Comparison of ENCODE assay signal across 1 cellular context in the genomic region with DNA sequence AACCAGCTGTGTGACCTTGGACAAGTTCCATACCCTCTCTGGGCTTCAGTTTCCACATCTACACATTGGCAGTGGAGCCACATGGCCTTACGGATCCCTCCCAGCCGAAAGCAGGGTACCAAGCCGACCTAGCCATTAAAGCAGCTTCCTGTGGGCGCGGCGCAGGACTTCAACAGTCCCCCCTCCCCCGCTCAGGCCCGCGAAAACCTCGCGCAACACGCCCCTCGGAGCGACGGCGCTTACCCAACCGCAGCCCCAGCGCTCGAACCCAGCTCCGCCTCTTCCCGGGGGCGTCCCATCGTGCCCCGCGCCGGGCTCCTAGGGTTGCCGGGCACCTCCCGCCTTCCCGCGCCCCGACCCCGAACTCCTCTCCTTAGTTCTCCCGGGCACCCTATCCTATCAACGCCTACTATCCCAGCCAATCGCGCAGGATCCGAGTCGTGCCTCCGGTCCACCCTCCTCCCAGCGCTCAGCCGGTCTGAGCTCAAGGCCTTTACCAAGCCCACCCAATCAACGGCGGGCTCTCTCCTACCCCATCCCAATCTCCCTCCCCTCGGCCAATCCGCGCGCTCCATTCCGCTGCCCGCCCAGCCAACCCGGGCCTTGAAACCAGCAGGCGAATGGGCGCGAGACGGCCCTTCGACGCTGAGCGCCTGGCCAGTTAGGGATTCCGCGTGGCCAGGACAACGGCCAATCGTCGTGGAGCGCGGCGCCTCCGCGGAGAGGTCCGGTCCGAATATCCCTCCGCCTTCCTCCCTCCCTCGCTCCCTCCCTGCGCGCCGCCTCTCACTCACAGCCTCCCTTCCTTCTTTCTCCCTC.
TF ChIP-seq lines count a peak whose summit lies in the region.

A gene (plus strand): TSS at position 767 of the 819 bp plus-strand sequence. CDS start 326 bp downstream, outside the sequence.

TF ChIP-seq in K562, 482 proteins besides CTCF, POLR2A, EP300 and RAD21 (continued from another document and continues in another):
- TF ChIP-seq, protein P1, sequence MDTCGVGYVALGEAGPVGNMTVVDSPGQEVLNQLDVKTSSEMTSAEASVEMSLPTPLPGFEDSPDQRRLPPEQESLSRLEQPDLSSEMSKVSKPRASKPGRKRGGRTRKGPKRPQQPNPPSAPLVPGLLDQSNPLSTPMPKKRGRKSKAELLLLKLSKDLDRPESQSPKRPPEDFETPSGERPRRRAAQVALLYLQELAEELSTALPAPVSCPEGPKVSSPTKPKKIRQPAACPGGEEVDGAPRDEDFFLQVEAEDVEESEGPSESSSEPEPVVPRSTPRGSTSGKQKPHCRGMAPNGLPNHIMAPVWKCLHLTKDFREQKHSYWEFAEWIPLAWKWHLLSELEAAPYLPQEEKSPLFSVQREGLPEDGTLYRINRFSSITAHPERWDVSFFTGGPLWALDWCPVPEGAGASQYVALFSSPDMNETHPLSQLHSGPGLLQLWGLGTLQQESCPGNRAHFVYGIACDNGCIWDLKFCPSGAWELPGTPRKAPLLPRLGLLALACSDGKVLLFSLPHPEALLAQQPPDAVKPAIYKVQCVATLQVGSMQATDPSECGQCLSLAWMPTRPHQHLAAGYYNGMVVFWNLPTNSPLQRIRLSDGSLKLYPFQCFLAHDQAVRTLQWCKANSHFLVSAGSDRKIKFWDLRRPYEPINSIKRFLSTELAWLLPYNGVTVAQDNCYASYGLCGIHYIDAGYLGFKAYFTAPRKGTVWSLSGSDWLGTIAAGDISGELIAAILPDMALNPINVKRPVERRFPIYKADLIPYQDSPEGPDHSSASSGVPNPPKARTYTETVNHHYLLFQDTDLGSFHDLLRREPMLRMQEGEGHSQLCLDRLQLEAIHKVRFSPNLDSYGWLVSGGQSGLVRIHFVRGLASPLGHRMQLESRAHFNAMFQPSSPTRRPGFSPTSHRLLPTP (IDR thresholded peaks at IDR 0.05; ENCODE audit: borderline replicate concordance, extremely low read depth, insufficient read length), result no peak
- TF ChIP-seq ZNF561 (CRISPR knock-in tag; conservative IDR thresholded peaks at IDR 0.05) (no peak), FIP1L1 (IDR thresholded peaks at IDR 0.05; ENCODE audit: low read depth, low read length, poor library complexity, severe bottlenecking) (peak; percentile 87), KDM2B (CRISPR knock-in tag; IDR thresholded peaks at IDR 0.05) (0 out of 2 replicates have a peak, but pooled peaks have one; percentile 22), ZBED1 (IDR thresholded peaks at IDR 0.05) (no peak), HDGF (IDR thresholded peaks at IDR 0.05) (0 out of 2 replicates have a peak, but pooled peaks have one; percentile 19), SREBF2 (CRISPR knock-in tag; IDR thresholded peaks at IDR 0.05) (no peak; the same call in 1 of the 2 replicates), ZNF311 (CRISPR knock-in tag; IDR thresholded peaks at IDR 0.05) (0 out of 2 replicates have a peak, but pooled peaks have one; percentile 57), HOXB6 (CRISPR knock-in tag; IDR thresholded peaks at IDR 0.05; ENCODE audit: borderline replicate concordance) (no peak), DNMT1 (IDR thresholded peaks at IDR 0.05) (no peak), GABPB2 (CRISPR knock-in tag; conservative IDR thresholded peaks at IDR 0.05) (0 out of 2 replicates have a peak, but pooled peaks have one; percentile 44), TCF7 (IDR thresholded peaks at IDR 0.05; ENCODE audit: borderline replicate concordance) (0 out of 2 replicates have a peak, but pooled peaks have one; percentile 38), TRIM28 (IDR thresholded peaks at IDR 0.05) (peak; percentile 81), TAL1 (IDR thresholded peaks at IDR 0.05) (no peak), KAT2B (IDR thresholded peaks at IDR 0.05; ENCODE audit: low read depth, low read length) (no peak), KLF16 (IDR thresholded peaks at IDR 0.05) (no peak; the same call in 1 of the 2 replicates), SETDB1 (IDR thresholded peaks at IDR 0.05; ENCODE audit: low read length) (no peak), TEAD1 (CRISPR knock-in tag; IDR thresholded peaks at IDR 0.05) (peak in 1 of 2 experiments; percentile 94; a peak in 2 of 4 replicates), ARHGAP35 (IDR thresholded peaks at IDR 0.05; ENCODE audit: partially characterized antibody) (no peak), ZNF354B (CRISPR knock-in tag; IDR thresholded peaks at IDR 0.05) (no peak), SRSF3 (IDR thresholded peaks at IDR 0.05; ENCODE audit: insufficient read depth, low read length) (no peak), E2F3 (CRISPR knock-in tag; IDR thresholded peaks at IDR 0.05) (peak; percentile 88), POLR2H (tag; IDR thresholded peaks at IDR 0.05; ENCODE audit: low read depth) (peak; percentile 70), ZNF668 (CRISPR knock-in tag; IDR thresholded peaks at IDR 0.05) (no peak), GTF2F1 (IDR thresholded peaks at IDR 0.05; ENCODE audit: low read depth, low read length) (peak; percentile 73; the same call in 1 of the 2 replicates)
- TF ChIP-seq, protein P2, sequence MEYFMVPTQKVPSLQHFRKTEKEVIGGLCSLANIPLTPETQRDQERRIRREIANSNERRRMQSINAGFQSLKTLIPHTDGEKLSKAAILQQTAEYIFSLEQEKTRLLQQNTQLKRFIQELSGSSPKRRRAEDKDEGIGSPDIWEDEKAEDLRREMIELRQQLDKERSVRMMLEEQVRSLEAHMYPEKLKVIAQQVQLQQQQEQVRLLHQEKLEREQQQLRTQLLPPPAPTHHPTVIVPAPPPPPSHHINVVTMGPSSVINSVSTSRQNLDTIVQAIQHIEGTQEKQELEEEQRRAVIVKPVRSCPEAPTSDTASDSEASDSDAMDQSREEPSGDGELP (CRISPR knock-in tag; IDR thresholded peaks at IDR 0.05; ENCODE audit: borderline replicate concordance), result peak; percentile 85
- TF ChIP-seq, protein P3, sequence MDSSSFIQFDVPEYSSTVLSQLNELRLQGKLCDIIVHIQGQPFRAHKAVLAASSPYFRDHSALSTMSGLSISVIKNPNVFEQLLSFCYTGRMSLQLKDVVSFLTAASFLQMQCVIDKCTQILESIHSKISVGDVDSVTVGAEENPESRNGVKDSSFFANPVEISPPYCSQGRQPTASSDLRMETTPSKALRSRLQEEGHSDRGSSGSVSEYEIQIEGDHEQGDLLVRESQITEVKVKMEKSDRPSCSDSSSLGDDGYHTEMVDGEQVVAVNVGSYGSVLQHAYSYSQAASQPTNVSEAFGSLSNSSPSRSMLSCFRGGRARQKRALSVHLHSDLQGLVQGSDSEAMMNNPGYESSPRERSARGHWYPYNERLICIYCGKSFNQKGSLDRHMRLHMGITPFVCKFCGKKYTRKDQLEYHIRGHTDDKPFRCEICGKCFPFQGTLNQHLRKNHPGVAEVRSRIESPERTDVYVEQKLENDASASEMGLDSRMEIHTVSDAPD (CRISPR knock-in tag; IDR thresholded peaks at IDR 0.05), result no peak
- TF ChIP-seq, protein P4, sequence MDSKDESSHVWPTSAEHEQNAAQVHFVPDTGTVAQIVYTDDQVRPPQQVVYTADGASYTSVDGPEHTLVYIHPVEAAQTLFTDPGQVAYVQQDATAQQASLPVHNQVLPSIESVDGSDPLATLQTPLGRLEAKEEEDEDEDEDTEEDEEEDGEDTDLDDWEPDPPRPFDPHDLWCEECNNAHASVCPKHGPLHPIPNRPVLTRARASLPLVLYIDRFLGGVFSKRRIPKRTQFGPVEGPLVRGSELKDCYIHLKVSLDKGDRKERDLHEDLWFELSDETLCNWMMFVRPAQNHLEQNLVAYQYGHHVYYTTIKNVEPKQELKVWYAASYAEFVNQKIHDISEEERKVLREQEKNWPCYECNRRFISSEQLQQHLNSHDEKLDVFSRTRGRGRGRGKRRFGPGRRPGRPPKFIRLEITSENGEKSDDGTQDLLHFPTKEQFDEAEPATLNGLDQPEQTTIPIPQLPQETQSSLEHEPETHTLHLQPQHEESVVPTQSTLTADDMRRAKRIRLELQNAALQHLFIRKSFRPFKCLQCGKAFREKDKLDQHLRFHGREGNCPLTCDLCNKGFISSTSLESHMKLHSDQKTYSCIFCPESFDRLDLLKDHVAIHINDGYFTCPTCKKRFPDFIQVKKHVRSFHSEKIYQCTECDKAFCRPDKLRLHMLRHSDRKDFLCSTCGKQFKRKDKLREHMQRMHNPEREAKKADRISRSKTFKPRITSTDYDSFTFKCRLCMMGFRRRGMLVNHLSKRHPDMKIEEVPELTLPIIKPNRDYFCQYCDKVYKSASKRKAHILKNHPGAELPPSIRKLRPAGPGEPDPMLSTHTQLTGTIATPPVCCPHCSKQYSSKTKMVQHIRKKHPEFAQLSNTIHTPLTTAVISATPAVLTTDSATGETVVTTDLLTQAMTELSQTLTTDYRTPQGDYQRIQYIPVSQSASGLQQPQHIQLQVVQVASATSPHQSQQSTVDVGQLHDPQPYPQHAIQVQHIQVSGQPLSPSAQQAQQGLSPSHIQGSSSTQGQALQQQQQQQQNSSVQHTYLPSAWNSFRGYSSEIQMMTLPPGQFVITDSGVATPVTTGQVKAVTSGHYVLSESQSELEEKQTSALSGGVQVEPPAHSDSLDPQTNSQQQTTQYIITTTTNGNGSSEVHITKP (IDR thresholded peaks at IDR 0.05; ENCODE audit: partially characterized antibody), result no peak
- TF ChIP-seq, protein P5, sequence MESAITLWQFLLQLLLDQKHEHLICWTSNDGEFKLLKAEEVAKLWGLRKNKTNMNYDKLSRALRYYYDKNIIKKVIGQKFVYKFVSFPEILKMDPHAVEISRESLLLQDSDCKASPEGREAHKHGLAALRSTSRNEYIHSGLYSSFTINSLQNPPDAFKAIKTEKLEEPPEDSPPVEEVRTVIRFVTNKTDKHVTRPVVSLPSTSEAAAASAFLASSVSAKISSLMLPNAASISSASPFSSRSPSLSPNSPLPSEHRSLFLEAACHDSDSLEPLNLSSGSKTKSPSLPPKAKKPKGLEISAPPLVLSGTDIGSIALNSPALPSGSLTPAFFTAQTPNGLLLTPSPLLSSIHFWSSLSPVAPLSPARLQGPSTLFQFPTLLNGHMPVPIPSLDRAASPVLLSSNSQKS (CRISPR knock-in tag; IDR thresholded peaks at IDR 0.05), result no peak
- TF ChIP-seq, protein P6, sequence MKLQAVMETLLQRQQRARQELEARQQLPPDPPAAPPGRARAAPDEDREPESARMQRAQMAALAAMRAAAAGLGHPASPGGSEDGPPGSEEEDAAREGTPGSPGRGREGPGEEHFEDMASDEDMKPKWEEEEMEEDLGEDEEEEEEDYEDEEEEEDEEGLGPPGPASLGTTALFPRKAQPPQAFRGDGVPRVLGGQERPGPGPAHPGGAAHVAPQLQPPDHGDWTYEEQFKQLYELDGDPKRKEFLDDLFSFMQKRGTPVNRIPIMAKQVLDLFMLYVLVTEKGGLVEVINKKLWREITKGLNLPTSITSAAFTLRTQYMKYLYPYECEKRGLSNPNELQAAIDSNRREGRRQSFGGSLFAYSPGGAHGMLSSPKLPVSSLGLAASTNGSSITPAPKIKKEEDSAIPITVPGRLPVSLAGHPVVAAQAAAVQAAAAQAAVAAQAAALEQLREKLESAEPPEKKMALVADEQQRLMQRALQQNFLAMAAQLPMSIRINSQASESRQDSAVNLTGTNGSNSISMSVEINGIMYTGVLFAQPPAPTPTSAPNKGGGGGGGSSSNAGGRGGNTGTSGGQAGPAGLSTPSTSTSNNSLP (IDR thresholded peaks at IDR 0.05; ENCODE audit: borderline replicate concordance, low read depth, low read length), result no peak
- TF ChIP-seq, protein P7, sequence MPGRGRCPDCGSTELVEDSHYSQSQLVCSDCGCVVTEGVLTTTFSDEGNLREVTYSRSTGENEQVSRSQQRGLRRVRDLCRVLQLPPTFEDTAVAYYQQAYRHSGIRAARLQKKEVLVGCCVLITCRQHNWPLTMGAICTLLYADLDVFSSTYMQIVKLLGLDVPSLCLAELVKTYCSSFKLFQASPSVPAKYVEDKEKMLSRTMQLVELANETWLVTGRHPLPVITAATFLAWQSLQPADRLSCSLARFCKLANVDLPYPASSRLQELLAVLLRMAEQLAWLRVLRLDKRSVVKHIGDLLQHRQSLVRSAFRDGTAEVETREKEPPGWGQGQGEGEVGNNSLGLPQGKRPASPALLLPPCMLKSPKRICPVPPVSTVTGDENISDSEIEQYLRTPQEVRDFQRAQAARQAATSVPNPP (IDR thresholded peaks at IDR 0.05; ENCODE audit: borderline replicate concordance, insufficient read depth, insufficient read length), result no peak
- TF ChIP-seq, protein P8, sequence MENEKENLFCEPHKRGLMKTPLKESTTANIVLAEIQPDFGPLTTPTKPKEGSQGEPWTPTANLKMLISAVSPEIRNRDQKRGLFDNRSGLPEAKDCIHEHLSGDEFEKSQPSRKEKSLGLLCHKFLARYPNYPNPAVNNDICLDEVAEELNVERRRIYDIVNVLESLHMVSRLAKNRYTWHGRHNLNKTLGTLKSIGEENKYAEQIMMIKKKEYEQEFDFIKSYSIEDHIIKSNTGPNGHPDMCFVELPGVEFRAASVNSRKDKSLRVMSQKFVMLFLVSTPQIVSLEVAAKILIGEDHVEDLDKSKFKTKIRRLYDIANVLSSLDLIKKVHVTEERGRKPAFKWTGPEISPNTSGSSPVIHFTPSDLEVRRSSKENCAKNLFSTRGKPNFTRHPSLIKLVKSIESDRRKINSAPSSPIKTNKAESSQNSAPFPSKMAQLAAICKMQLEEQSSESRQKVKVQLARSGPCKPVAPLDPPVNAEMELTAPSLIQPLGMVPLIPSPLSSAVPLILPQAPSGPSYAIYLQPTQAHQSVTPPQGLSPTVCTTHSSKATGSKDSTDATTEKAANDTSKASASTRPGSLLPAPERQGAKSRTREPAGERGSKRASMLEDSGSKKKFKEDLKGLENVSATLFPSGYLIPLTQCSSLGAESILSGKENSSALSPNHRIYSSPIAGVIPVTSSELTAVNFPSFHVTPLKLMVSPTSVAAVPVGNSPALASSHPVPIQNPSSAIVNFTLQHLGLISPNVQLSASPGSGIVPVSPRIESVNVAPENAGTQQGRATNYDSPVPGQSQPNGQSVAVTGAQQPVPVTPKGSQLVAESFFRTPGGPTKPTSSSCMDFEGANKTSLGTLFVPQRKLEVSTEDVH (IDR thresholded peaks at IDR 0.05; ENCODE audit: low read depth, partially characterized antibody), result no peak
- TF ChIP-seq, protein P9, sequence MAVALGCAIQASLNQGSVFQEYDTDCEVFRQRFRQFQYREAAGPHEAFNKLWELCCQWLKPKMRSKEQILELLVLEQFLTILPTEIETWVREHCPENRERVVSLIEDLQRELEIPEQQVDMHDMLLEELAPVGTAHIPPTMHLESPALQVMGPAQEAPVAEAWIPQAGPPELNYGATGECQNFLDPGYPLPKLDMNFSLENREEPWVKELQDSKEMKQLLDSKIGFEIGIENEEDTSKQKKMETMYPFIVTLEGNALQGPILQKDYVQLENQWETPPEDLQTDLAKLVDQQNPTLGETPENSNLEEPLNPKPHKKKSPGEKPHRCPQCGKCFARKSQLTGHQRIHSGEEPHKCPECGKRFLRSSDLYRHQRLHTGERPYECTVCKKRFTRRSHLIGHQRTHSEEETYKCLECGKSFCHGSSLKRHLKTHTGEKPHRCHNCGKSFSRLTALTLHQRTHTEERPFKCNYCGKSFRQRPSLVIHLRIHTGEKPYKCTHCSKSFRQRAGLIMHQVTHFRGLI (CRISPR knock-in tag; IDR thresholded peaks at IDR 0.05), result peak; percentile 72; the same call in 1 of the 2 replicates
- TF ChIP-seq, protein P10, sequence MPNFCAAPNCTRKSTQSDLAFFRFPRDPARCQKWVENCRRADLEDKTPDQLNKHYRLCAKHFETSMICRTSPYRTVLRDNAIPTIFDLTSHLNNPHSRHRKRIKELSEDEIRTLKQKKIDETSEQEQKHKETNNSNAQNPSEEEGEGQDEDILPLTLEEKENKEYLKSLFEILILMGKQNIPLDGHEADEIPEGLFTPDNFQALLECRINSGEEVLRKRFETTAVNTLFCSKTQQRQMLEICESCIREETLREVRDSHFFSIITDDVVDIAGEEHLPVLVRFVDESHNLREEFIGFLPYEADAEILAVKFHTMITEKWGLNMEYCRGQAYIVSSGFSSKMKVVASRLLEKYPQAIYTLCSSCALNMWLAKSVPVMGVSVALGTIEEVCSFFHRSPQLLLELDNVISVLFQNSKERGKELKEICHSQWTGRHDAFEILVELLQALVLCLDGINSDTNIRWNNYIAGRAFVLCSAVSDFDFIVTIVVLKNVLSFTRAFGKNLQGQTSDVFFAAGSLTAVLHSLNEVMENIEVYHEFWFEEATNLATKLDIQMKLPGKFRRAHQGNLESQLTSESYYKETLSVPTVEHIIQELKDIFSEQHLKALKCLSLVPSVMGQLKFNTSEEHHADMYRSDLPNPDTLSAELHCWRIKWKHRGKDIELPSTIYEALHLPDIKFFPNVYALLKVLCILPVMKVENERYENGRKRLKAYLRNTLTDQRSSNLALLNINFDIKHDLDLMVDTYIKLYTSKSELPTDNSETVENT (CRISPR knock-in tag; IDR thresholded peaks at IDR 0.05), result peak; percentile 82
